In genomic region chr1:64654519-64655341, GRCh38 we compare ENCODE assay signal across 14 cellular contexts.
A peak's percentile ranks its signal among the peaks of the same experiment; 100 is the strongest.
DNase-seq lines count a peak whose midpoint lies in the region; ATAC-seq, FAIRE-seq and TF ChIP-seq lines count a peak whose summit lies in the region.
"Had no signal": no experiment of that assay in that cellular context is flagged by ENCODE, and none has a peak within 500 bp of the region (broad histone marks: within the 10 kb centered on the region; RNA-seq: fewer than 3 reads in every experiment).

No MANE protein-coding gene starts in this region.

- no peaks in the 10 kb centered on the region for H3K9me3 Mint-ChIP-seq in chondrocyte (ENCODE audit: low read depth)

- no peak overlapping the region for H3K27ac ChIP-seq in A673 (ENCODE audit: low read depth, low read length, poor library complexity, severe bottlenecking)
- H3K27ac ChIP-seq in HEK293 (ENCODE audit: extremely low read depth, low read depth, low read length) = no peak overlapping the region
- H3K27ac ChIP-seq in kidney (ENCODE audit: low read depth in 2 of 2, low read length in 2 of 2) = no peak overlapping the region
- H3K27ac ChIP-seq: sigmoid colon, thoracic aorta had no signal

- intact Hi-C loops in A673 (cut with micrococcal nuclease; ENCODE audit: unreplicated experiment) (loop anchor here (5.0 to 10.0 kb wide), 2 partner anchors 182 to 290 kb away; partner anchors contain the start of gene CACHD1), kidney (cut with DNase I) (no loop called here)

- peak; percentile 78 for DNase-seq in A673 (ENCODE audit: low spot score)
- no peak for DNase-seq in chondrocyte (ENCODE audit: low spot score)
- no peak for DNase-seq in kidney
- DNase-seq in stimulated activated naive CD4-positive, alpha-beta T cell treated with Interleukin-2 at 50 U/mL for 16 hours (lab: John Stamatoyannopoulos, UW) = no peak
- DNase-seq in mucosa of gallbladder (ENCODE audit: low spot score) = no peak
- DNase-seq: ACHN, amygdala, NCI-H446, SHP77, sigmoid colon had no signal

- TF ChIP-seq CTCF in A673 (conservative IDR thresholded peaks at IDR 0.05; ENCODE audit: low read depth, low read length) (peak; percentile 59), HEK293 (tag by site-specific recombination; IDR thresholded peaks at IDR 0.05) (no peak), chondrocyte (IDR thresholded peaks at IDR 0.05) (peak; percentile 38), kidney (IDR thresholded peaks at IDR 0.05; ENCODE audit: borderline replicate concordance, extremely low read depth, insufficient read depth) (peak; percentile 25)

- H3K9ac ChIP-seq in kidney (ENCODE audit: low read length in 2 of 2) = no peak overlapping the region

- H3K4me3 ChIP-seq in A673 (ENCODE audit: low read depth, low read length, poor library complexity, severe bottlenecking) = no peak overlapping the region
- no peak overlapping the region for H3K4me3 ChIP-seq in HEK293 (ENCODE audit: low read depth, low read length)
- H3K4me3 ChIP-seq in kidney (ENCODE audit: low read length in 2 of 2) = no peak overlapping the region
- H3K4me3 ChIP-seq: sigmoid colon, thoracic aorta had no signal

- peaks cover 9% of the 10 kb centered on the region for H3K4me1 Mint-ChIP-seq in chondrocyte (ENCODE audit: low read depth)

- H3K27me3 Mint-ChIP-seq in chondrocyte (ENCODE audit: low read depth) = no peaks in the 10 kb centered on the region

- peaks cover 50% of the 10 kb centered on the region for H3K36me3 ChIP-seq in A673 (ENCODE audit: insufficient read depth, low read length, poor library complexity, severe bottlenecking)
- peaks cover 0 to 58% of the 10 kb centered on the region in 2 experiments; a peak in 2 of 3 replicates for H3K36me3 ChIP-seq in HEK293 (ENCODE audit: control insufficient read depth in 2 of 2, insufficient read depth in 1 of 2, low read length in 2 of 2)
- H3K36me3 ChIP-seq in kidney (ENCODE audit: control insufficient read depth in 1 of 2, insufficient read depth in 2 of 2, low read length in 2 of 2) = peaks cover 2 to 4% of the 10 kb centered on the region in 2 donors
- H3K36me3 ChIP-seq: thoracic aorta had no signal

- POLR2A ChIA-PET in A673 (lab: Charles Lee; ENCODE audit: low non-redundant PET) (no interaction called here), HEK293 (lab: Yijun Ruan, JAX) (no interaction called here)

- H3K4me1 ChIP-seq in A673 (ENCODE audit: insufficient read depth, low read length, poor library complexity, severe bottlenecking) = peaks cover 14% of the 10 kb centered on the region
- H3K4me1 ChIP-seq in HEK293 (ENCODE audit: control insufficient read depth, insufficient read depth, low read length) = no peaks in the 10 kb centered on the region
- H3K4me1 ChIP-seq in kidney (ENCODE audit: control insufficient read depth in 1 of 2, insufficient read depth in 1 of 2, low read depth in 1 of 2, low read length in 2 of 2) = no peaks in the 10 kb centered on the region
- H3K4me1 ChIP-seq: sigmoid colon had no signal

- BruUV-seq in A673 (replicated peaks; lab: Mats Ljungman, UMichigan) = TSS peak; percentile 5

- no peak overlapping the region for H3K4me3 Mint-ChIP-seq in chondrocyte (ENCODE audit: unreplicated experiment)

- ATAC-seq in HG02763 (IDR thresholded peaks at IDR 0.05; ENCODE audit: unreplicated experiment) (no peak), GM18909 (IDR thresholded peaks at IDR 0.05; ENCODE audit: poor library complexity, unreplicated experiment) (no peak)

- H3K36me3 Mint-ChIP-seq in chondrocyte (ENCODE audit: low read depth) = peaks cover 12% of the 10 kb centered on the region

- CTCF ChIA-PET in A673 (lab: Charles Lee) = interaction anchor here (0.5 to 0.8 kb wide), 5 partner anchors 292 to 581 kb away, joined by 3 to 4 read pairs (median 3); no protein-coding TSS in a partner anchor
- CTCF ChIA-PET in HEK293 (lab: Yijun Ruan, JAX) = interaction anchor here (0.8 to 1.3 kb wide), 4 partner anchors 8 to 22 kb away, joined by 3 to 5 read pairs (median 3); no protein-coding TSS in a partner anchor

- H3K27me3 ChIP-seq in A673 (replicated peaks; ENCODE audit: insufficient read depth, low read depth, low read length, poor library complexity) = no peaks in the 10 kb centered on the region
- H3K27me3 ChIP-seq: sigmoid colon had no signal

- FAIRE-seq in kidney (lab: Jason Lieb, UNC) = no peak

- no peak overlapping the region for H3K27ac Mint-ChIP-seq in chondrocyte (ENCODE audit: unreplicated experiment)

- H3K9me3 ChIP-seq in A673 (ENCODE audit: low read depth, low read length, poor library complexity, severe bottlenecking) (no peaks in the 10 kb centered on the region), HEK293 (ENCODE audit: control insufficient read depth, insufficient read depth, low read depth, low read length) (no peaks in the 10 kb centered on the region), kidney (ENCODE audit: control insufficient read depth in 1 of 2, low read length in 2 of 2) (no peaks in the 10 kb centered on the region)
- H3K9me3 ChIP-seq: sigmoid colon, thoracic aorta had no signal

TF ChIP-seq in HEK293, 187 proteins besides CTCF, POLR2A, EP300 and RAD21:
- TF ChIP-seq ZNF548 (tag by site-specific recombination; IDR thresholded peaks at IDR 0.05) (no peak), ZNF830 (tag by site-specific recombination; IDR thresholded peaks at IDR 0.05; ENCODE audit: low read depth) (no peak), AEBP2 (tag by site-specific recombination; IDR thresholded peaks at IDR 0.05; ENCODE audit: borderline replicate concordance) (no peak), ZNF654 (tag by site-specific recombination; IDR thresholded peaks at IDR 0.05; ENCODE audit: low read depth) (0 out of 2 replicates have a peak, but pooled peaks have one; percentile 4), SCRT2 (tag by site-specific recombination; IDR thresholded peaks at IDR 0.05) (peak; percentile 57), KLF10 (tag by site-specific recombination; IDR thresholded peaks at IDR 0.05) (no peak)
TF ChIP-seq in HEK293: peak in this region for 2.
